Comparison of ENCODE assay signal across 2 cellular contexts in the genomic region with DNA sequence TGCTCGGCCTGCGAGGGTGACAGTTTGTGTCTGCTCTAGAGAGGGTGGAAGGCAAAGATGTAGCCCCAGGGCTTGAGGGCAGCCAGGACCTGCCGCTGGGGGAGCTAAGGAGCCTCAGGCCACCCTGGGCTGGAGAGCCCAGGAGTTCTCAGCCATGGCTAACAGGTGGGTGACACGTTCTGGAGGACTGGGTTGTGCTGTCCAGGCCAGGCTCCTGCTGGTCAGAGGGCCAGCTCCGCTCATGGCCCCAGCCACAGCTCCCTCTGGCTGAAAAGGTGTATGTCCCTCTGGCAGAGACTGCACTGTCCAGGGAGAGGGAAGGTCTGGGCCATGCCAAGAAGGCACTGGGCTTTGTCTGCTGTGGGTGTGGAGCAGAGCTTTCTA.
TF ChIP-seq lines count a peak whose summit lies in the region.

No MANE protein-coding gene starts in this region.

TF ChIP-seq in HEK293T, 16 proteins besides CTCF, POLR2A, EP300 and RAD21:
- TF ChIP-seq L3MBTL2 (conservative IDR thresholded peaks at IDR 0.05) = no peak
TF ChIP-seq in HEK293T: peak in this region for 0.

TF ChIP-seq in H1, 55 proteins besides CTCF, POLR2A, EP300 and RAD21:
- no peak for TF ChIP-seq RXRA (IDR thresholded peaks at IDR 0.05; ENCODE audit: insufficient read depth, low read depth, low read length)
- TF ChIP-seq TAF7 (optimal IDR thresholded peaks at IDR 0.05; ENCODE audit: borderline replicate concordance, low read depth, low read length) = no peak
- TF ChIP-seq, protein P1, sequence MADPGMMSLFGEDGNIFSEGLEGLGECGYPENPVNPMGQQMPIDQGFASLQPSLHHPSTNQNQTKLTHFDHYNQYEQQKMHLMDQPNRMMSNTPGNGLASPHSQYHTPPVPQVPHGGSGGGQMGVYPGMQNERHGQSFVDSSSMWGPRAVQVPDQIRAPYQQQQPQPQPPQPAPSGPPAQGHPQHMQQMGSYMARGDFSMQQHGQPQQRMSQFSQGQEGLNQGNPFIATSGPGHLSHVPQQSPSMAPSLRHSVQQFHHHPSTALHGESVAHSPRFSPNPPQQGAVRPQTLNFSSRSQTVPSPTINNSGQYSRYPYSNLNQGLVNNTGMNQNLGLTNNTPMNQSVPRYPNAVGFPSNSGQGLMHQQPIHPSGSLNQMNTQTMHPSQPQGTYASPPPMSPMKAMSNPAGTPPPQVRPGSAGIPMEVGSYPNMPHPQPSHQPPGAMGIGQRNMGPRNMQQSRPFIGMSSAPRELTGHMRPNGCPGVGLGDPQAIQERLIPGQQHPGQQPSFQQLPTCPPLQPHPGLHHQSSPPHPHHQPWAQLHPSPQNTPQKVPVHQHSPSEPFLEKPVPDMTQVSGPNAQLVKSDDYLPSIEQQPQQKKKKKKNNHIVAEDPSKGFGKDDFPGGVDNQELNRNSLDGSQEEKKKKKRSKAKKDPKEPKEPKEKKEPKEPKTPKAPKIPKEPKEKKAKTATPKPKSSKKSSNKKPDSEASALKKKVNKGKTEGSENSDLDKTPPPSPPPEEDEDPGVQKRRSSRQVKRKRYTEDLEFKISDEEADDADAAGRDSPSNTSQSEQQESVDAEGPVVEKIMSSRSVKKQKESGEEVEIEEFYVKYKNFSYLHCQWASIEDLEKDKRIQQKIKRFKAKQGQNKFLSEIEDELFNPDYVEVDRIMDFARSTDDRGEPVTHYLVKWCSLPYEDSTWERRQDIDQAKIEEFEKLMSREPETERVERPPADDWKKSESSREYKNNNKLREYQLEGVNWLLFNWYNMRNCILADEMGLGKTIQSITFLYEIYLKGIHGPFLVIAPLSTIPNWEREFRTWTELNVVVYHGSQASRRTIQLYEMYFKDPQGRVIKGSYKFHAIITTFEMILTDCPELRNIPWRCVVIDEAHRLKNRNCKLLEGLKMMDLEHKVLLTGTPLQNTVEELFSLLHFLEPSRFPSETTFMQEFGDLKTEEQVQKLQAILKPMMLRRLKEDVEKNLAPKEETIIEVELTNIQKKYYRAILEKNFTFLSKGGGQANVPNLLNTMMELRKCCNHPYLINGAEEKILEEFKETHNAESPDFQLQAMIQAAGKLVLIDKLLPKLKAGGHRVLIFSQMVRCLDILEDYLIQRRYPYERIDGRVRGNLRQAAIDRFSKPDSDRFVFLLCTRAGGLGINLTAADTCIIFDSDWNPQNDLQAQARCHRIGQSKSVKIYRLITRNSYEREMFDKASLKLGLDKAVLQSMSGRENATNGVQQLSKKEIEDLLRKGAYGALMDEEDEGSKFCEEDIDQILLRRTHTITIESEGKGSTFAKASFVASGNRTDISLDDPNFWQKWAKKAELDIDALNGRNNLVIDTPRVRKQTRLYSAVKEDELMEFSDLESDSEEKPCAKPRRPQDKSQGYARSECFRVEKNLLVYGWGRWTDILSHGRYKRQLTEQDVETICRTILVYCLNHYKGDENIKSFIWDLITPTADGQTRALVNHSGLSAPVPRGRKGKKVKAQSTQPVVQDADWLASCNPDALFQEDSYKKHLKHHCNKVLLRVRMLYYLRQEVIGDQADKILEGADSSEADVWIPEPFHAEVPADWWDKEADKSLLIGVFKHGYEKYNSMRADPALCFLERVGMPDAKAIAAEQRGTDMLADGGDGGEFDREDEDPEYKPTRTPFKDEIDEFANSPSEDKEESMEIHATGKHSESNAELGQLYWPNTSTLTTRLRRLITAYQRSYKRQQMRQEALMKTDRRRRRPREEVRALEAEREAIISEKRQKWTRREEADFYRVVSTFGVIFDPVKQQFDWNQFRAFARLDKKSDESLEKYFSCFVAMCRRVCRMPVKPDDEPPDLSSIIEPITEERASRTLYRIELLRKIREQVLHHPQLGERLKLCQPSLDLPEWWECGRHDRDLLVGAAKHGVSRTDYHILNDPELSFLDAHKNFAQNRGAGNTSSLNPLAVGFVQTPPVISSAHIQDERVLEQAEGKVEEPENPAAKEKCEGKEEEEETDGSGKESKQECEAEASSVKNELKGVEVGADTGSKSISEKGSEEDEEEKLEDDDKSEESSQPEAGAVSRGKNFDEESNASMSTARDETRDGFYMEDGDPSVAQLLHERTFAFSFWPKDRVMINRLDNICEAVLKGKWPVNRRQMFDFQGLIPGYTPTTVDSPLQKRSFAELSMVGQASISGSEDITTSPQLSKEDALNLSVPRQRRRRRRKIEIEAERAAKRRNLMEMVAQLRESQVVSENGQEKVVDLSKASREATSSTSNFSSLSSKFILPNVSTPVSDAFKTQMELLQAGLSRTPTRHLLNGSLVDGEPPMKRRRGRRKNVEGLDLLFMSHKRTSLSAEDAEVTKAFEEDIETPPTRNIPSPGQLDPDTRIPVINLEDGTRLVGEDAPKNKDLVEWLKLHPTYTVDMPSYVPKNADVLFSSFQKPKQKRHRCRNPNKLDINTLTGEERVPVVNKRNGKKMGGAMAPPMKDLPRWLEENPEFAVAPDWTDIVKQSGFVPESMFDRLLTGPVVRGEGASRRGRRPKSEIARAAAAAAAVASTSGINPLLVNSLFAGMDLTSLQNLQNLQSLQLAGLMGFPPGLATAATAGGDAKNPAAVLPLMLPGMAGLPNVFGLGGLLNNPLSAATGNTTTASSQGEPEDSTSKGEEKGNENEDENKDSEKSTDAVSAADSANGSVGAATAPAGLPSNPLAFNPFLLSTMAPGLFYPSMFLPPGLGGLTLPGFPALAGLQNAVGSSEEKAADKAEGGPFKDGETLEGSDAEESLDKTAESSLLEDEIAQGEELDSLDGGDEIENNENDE (IDR thresholded peaks at IDR 0.05; ENCODE audit: insufficient replicate concordance, low read length) = no peak
- TF ChIP-seq HDAC2 (IDR thresholded peaks at IDR 0.05; ENCODE audit: borderline replicate concordance in 1 of 2, low read depth in 2 of 2, low read length in 2 of 2) = no peak
- no peak for TF ChIP-seq POU5F1 (IDR thresholded peaks at IDR 0.05; ENCODE audit: low read depth, low read length)
- no peak for TF ChIP-seq SP2 (IDR thresholded peaks at IDR 0.05; ENCODE audit: low read length)
- no peak for TF ChIP-seq FOSL1 (IDR thresholded peaks at IDR 0.05; ENCODE audit: insufficient read depth, low read depth, low read length)
- TF ChIP-seq GABPA (IDR thresholded peaks at IDR 0.05; ENCODE audit: borderline replicate concordance, insufficient read depth, low read length) = no peak
- no peak for TF ChIP-seq SRF (IDR thresholded peaks at IDR 0.05; ENCODE audit: low read depth, low read length)
- TF ChIP-seq TAF1 (IDR thresholded peaks at IDR 0.05; ENCODE audit: low read depth, low read length) = no peak
- no peak for TF ChIP-seq BCL11A (IDR thresholded peaks at IDR 0.05; ENCODE audit: low read depth in 2 of 2, low read length in 2 of 2)
- no peak for TF ChIP-seq HDAC6 (IDR thresholded peaks at IDR 0.05; ENCODE audit: low read depth, low read length)
- TF ChIP-seq ASH2L (IDR thresholded peaks at IDR 0.05; ENCODE audit: low read length) = no peak
- no peak for TF ChIP-seq RNF2 (IDR thresholded peaks at IDR 0.05; ENCODE audit: borderline replicate concordance, low read depth, low read length, missing control alignments, poor library complexity, severe bottlenecking)
- TF ChIP-seq BRCA1 (IDR thresholded peaks at IDR 0.05; ENCODE audit: low read depth, low read length) = no peak
